Comparison of ENCODE assay signal across 18 cellular contexts in genomic region chr2:86603892-86604291, GRCh38.
"Had no signal": no experiment of that assay in that cellular context is flagged by ENCODE, and none has a peak within 500 bp of the region (broad histone marks: within the 10 kb centered on the region; RNA-seq: fewer than 3 reads in every experiment).

No MANE protein-coding gene starts in this region.

- FAIRE-seq: bronchial epithelial cell, urothelium cell line had no signal

- H3K27me3 Mint-ChIP-seq: activated B cell treated with CpG ODN at 0.5 μM for 24 hours; activated naive CD4-positive, alpha-beta T cell treated with anti-CD3 and anti-CD28 coated beads, Interleukin-2, amount 50 U/mL, for 24 hours; progenitor cell of endocrine pancreas had no signal

- H3K27me3 ChIP-seq: adrenal gland, hepatocyte, tibial artery had no signal

- H3K4me3 ChIP-seq: adrenal gland, hepatocyte, lower lobe of right lung, tibial artery had no signal

- H3K4me3 Mint-ChIP-seq: activated B cell treated with CpG ODN at 0.5 μM for 24 hours; activated naive CD4-positive, alpha-beta T cell treated with anti-CD3 and anti-CD28 coated beads, Interleukin-2, amount 50 U/mL, for 24 hours had no signal

- H3K27ac Mint-ChIP-seq: activated B cell treated with CpG ODN at 0.5 μM for 24 hours; activated naive CD4-positive, alpha-beta T cell treated with anti-CD3 and anti-CD28 coated beads, Interleukin-2, amount 50 U/mL, for 24 hours; progenitor cell of endocrine pancreas had no signal

- H3K4me1 ChIP-seq: adrenal gland, tibial artery had no signal

- H3K79me2 ChIP-seq: hepatocyte had no signal

- DNase-seq: activated B cell treated with CpG ODN at 0.5 μM for 24 hours; activated CD4-positive, alpha-beta T cell treated with anti-CD3 and anti-CD28 coated beads for 4 hours; activated CD8-positive, alpha-beta memory T cell treated with anti-CD3 and anti-CD28 coated beads, Interleukin-2, amount 50 U/mL, for 48 hours; activated gamma-delta T cell; adrenal gland; dermis blood vessel endothelial cell; foreskin fibroblast; lower lobe of right lung; midbrain; stimulated activated CD8-positive, alpha-beta memory T cell treated with anti-CD3 and anti-CD28 coated beads, Interleukin-4, amount 100 ng/mL, for 48 hours; stimulated activated naive CD4-positive, alpha-beta T cell; T-helper 2 cell; tibial artery had no signal

- H3K9me3 Mint-ChIP-seq: activated B cell treated with CpG ODN at 0.5 μM for 24 hours; activated naive CD4-positive, alpha-beta T cell treated with anti-CD3 and anti-CD28 coated beads, Interleukin-2, amount 50 U/mL, for 24 hours had no signal

- H2AFZ ChIP-seq: hepatocyte had no signal

- H3K27ac ChIP-seq: adrenal gland, hepatocyte, lower lobe of right lung, tibial artery had no signal

- ATAC-seq: lower lobe of right lung had no signal

- H3K4me2 ChIP-seq: hepatocyte had no signal

- H3K9me3 ChIP-seq: adrenal gland, lower lobe of right lung, tibial artery had no signal
